Comparison of ENCODE assay signal across 26 cellular contexts in the genomic region with DNA sequence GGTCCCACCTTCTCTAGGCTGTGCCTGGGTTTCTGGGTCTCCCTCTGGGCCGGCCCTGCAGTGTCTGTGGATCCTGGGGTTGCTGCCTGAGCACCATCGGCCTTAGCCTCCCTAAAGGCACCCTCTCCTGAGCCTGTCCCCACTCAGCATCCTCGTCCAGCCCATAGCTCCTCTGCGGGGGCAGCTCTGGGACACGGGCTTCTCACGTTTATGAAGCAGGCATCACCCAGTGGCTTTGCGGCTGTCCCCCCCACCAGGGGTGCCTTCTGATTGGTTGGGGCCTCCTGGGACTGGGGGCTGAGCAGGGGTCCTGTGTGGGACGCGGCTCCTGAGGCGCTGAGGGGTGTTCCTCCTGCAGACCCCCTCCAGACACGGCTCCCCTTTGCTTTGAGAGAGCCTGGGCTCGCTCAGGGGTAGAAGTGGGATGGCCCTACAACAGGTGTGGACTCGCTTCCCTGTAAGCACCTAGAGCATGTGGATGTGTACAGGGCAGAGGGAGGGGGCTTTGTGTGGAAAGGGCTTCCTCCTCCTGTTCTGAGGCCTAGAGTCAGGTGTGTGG. TPM values are rescaled to one million over a fixed set of nuclear protein-coding genes. Genes with fewer than 3 reads are reported as not detected.
DNase-seq lines count a peak whose midpoint lies in the region; ATAC-seq, FAIRE-seq and TF ChIP-seq lines count a peak whose summit lies in the region.
"Had no signal": no experiment of that assay in that cellular context is flagged by ENCODE, and none has a peak within 500 bp of the region (broad histone marks: within the 10 kb centered on the region; RNA-seq: fewer than 3 reads in every experiment).

No MANE protein-coding gene starts in this region.

- H3K9me3 ChIP-seq in HEK293 (ENCODE audit: control insufficient read depth, insufficient read depth, low read depth, low read length) (no peaks in the 10 kb centered on the region), H1 (ENCODE audit: insufficient read depth in 2 of 2, low read depth in 1 of 2, low read length in 1 of 2) (no peaks in the 10 kb centered on the region), spleen (no peaks in the 10 kb centered on the region)
- H3K9me3 ChIP-seq: BE2C, MG63, Peyer's patch had no signal

- no peaks in the 10 kb centered on the region for H3K27me3 ChIP-seq in H1 (replicated peaks in 1 of 4; ENCODE audit: control insufficient read depth in 3 of 4, extremely low read depth in 1 of 4, insufficient read depth in 3 of 4, low read length in 3 of 4)
- H3K27me3 ChIP-seq in spleen (replicated peaks in 1 of 7): no peaks in the 10 kb centered on the region
- H3K27me3 ChIP-seq: BE2C, MG63, Peyer's patch had no signal

- no peak overlapping the region for H3K14ac ChIP-seq in H1 (ENCODE audit: insufficient read length)

- no peak for TF ChIP-seq POLR2A in H1 (IDR thresholded peaks at IDR 0.05; ENCODE audit: control extremely low read depth in 1 of 2, low read depth in 2 of 2, low read length in 2 of 2)
- no peak for TF ChIP-seq POLR2A in spleen (IDR thresholded peaks at IDR 0.05)

- H4K8ac ChIP-seq in H1 (ENCODE audit: extremely low read depth, insufficient read depth, low read length): peak overlapping the region; percentile 51; the same call in 1 of the 2 replicates

- intact Hi-C loops in spleen (cut with DNase I; ENCODE audit: low total_unique reads): no loop called here

- no peak for FAIRE-seq in H1 (lab: Jason Lieb, UNC)
- FAIRE-seq: GM12878, GM19239 had no signal

- H4K91ac ChIP-seq in H1 (replicated peaks; ENCODE audit: insufficient read length, low read length): no peak overlapping the region

- H3K4me3 ChIP-seq in HEK293 (ENCODE audit: low read depth, low read length) (no peak overlapping the region), H1 (ENCODE audit: extremely low read depth in 1 of 4, insufficient read depth in 2 of 4, low read depth in 3 of 4, low read length in 4 of 4) (no peak overlapping the region), spleen (no peak overlapping the region)
- H3K4me3 ChIP-seq: GM12878, GM23248, MG63, Peyer's patch, SK-N-MC had no signal

- H3K9ac ChIP-seq in H1 (replicated peaks in 1 of 4; ENCODE audit: extremely low read depth in 1 of 4, low read depth in 3 of 4, low read length in 3 of 4): no peak overlapping the region; a peak in 1 of 7 replicates
- H3K9ac ChIP-seq: GM23248 had no signal

- TF ChIP-seq CTCF in HEK293 (tag by site-specific recombination; IDR thresholded peaks at IDR 0.05) (no peak), H1 (IDR thresholded peaks at IDR 0.05; ENCODE audit: control extremely low read depth in 1 of 3, insufficient read depth in 1 of 3, low read depth in 1 of 3, low read length in 3 of 3) (no peak), spleen (IDR thresholded peaks at IDR 0.05 in 8 of 11, conservative IDR thresholded peaks at IDR 0.05 in 3 of 11) (no peak)

- no peak overlapping the region for H2BK15ac ChIP-seq in H1 (ENCODE audit: low read length)

- no peaks in the 10 kb centered on the region for H3K36me3 Mint-ChIP-seq in activated naive CD4-positive, alpha-beta T cell treated with anti-CD3 and anti-CD28 coated beads, Interleukin-2, amount 50 U/mL, for 72 hours

- no peak overlapping the region for H2BK12ac ChIP-seq in H1 (ENCODE audit: low read depth, low read length)

- H4K20me1 ChIP-seq in H1 (replicated peaks in 1 of 2; ENCODE audit: control insufficient read depth in 1 of 2, insufficient read depth in 2 of 2, low read length in 2 of 2): peaks cover 14 to 16% of the 10 kb centered on the region in 2 experiments

- H3K36me3 ChIP-seq in HEK293 (ENCODE audit: control insufficient read depth in 2 of 2, insufficient read depth in 1 of 2, low read length in 2 of 2): peaks cover 0 to 56% of the 10 kb centered on the region in 2 experiments; a peak in 2 of 3 replicates
- H3K36me3 ChIP-seq in H1 (ENCODE audit: control insufficient read depth in 2 of 4, insufficient read depth in 4 of 4, low read length in 3 of 4): peaks cover 0 to 23% (median 5%) of the 10 kb centered on the region in 4 experiments; a peak in 5 of 8 replicates
- H3K36me3 ChIP-seq in spleen: peaks cover 3 to 81% (median 30%) of the 10 kb centered on the region in 6 donors

- CTCF ChIA-PET in HEK293 (lab: Yijun Ruan, JAX): no interaction called here
- CTCF ChIA-PET in H1 (lab: Charles Lee; ENCODE audit: partially characterized antibody): interaction anchor here (0.7 to 1.0 kb wide), 4 partner anchors 10 to 801 kb away, joined by 3 to 4 read pairs (median 3); no protein-coding TSS in a partner anchor

- H3K9me3 Mint-ChIP-seq in activated naive CD4-positive, alpha-beta T cell treated with anti-CD3 and anti-CD28 coated beads, Interleukin-2, amount 50 U/mL, for 72 hours: no peaks in the 10 kb centered on the region
- H3K9me3 Mint-ChIP-seq: CD4-positive, alpha-beta memory T cell had no signal

- no peak overlapping the region for H3K56ac ChIP-seq in H1 (replicated peaks; ENCODE audit: insufficient read length, low read depth, low read length)

- H3K79me1 ChIP-seq in H1 (ENCODE audit: low read depth, low read length): peaks cover 13% of the 10 kb centered on the region

- no peak overlapping the region; the same call in 1 of the 2 replicates for H2BK5ac ChIP-seq in H1 (ENCODE audit: low read depth, low read length)

- H2BK20ac ChIP-seq in H1 (ENCODE audit: low read length): no peak overlapping the region

- H3K27ac Mint-ChIP-seq in activated naive CD4-positive, alpha-beta T cell treated with anti-CD3 and anti-CD28 coated beads, Interleukin-2, amount 50 U/mL, for 72 hours: peak overlapping the region; percentile 36 to 74

- TF ChIP-seq RAD21 in H1 (IDR thresholded peaks at IDR 0.05 in 1 of 2, conservative IDR thresholded peaks at IDR 0.05 in 1 of 2; ENCODE audit: low read depth in 2 of 2, low read length in 2 of 2): no peak

- peaks cover 0 to 27% of the 10 kb centered on the region in 2 experiments; a peak in 1 of 4 replicates for H3K79me2 ChIP-seq in H1 (ENCODE audit: control insufficient read depth in 1 of 2, insufficient read depth in 2 of 2, low read length in 2 of 2)

- no peak overlapping the region for H3K4ac ChIP-seq in H1 (replicated peaks; ENCODE audit: insufficient read length, low read depth, low read length)

- no peak overlapping the region for H3K27ac ChIP-seq in HEK293 (ENCODE audit: extremely low read depth, low read depth, low read length)
- H3K27ac ChIP-seq in H1 (ENCODE audit: low read depth, low read length): no peak overlapping the region
- no peak overlapping the region for H3K27ac ChIP-seq in spleen
- H3K27ac ChIP-seq: GM23248, Peyer's patch, SK-N-MC had no signal

- no peak for TF ChIP-seq EP300 in H1 (IDR thresholded peaks at IDR 0.05; ENCODE audit: borderline replicate concordance in 1 of 2, low read depth in 2 of 2, low read length in 2 of 2)

- H3K4me2 ChIP-seq in H1 (ENCODE audit: insufficient read depth in 1 of 2, low read depth in 2 of 2, low read length in 2 of 2): no peak overlapping the region

- no peak overlapping the region for H2AK5ac ChIP-seq in H1 (ENCODE audit: low read depth, low read length)

- no peak for DNase-seq in activated naive CD4-positive, alpha-beta T cell treated with anti-CD3 and anti-CD28 coated beads, Interleukin-2, amount 50 U/mL, for 72 hours (ENCODE audit: low spot score in 2 of 2)
- no peak for DNase-seq in activated naive CD4-positive, alpha-beta T cell treated with anti-CD3 and anti-CD28 coated beads, Interleukin-2, amount 50 U/mL, for 16 hours
- DNase-seq in H1 (ENCODE audit: low read depth in 1 of 2, low spot score in 2 of 2) (no peak), spleen (peak; percentile 71), NCI-H69 (lab: John Stamatoyannopoulos, UW) (no peak)
- DNase-seq in activated CD4-positive, CD25-positive, alpha-beta regulatory T cell treated with anti-CD3 and anti-CD28 coated beads, Interleukin-2, amount 50 U/mL, for 72 hours: no peak
- DNase-seq: CD4-positive, alpha-beta memory T cell; DMS153; EL; GM23248; IMR-90; Kasumi-1; MG63; NCI-H1048; NCI-H146; NCI-H2029 treated with DMSO at 0.1 percent for 48 hours; NCI-H2171; NK-92 treated with Interleukin-12 subunit alpha and Interleukin-12 subunit beta, amount 100 ng/mL, for 24 hours; SHP77 had no signal

- no peak overlapping the region for H3K23ac ChIP-seq in H1 (ENCODE audit: insufficient read length)

- H2AFZ ChIP-seq in H1 (ENCODE audit: low read length): no peak overlapping the region
- H2AFZ ChIP-seq: GM23248 had no signal

- 94% methylated on average over 13 of the region's 13 CpGs; no CpG with 5 or more reads in 1 of the 2 experiments for WGBS in H1 (ENCODE audit: extremely low coverage in 1 of 2, insufficient coverage in 1 of 2, insufficient read length in 1 of 2, insufficient replicate concordance in 2 of 2, low coverage in 1 of 2, low lambda C conversion rate in 2 of 2, missing lambda C conversion rate in 1 of 2), 2 experiments
- 87 to 94% (median 92%) methylated on average over 8 to 13 of the region's 13 CpGs for WGBS in spleen, 5 donors

- H3K4me1 ChIP-seq in HEK293 (ENCODE audit: control insufficient read depth, insufficient read depth, low read length) (no peaks in the 10 kb centered on the region), H1 (replicated peaks in 1 of 4; ENCODE audit: control insufficient read depth in 3 of 4, insufficient read depth in 4 of 4, low read length in 3 of 4) (peaks cover 0 to 2% (median 0%) of the 10 kb centered on the region in 4 experiments; a peak in 2 of 7 replicates), spleen (peaks cover 4 to 59% (median 41%) of the 10 kb centered on the region in 6 donors)
- H3K4me1 ChIP-seq: BE2C had no signal

- H4K5ac ChIP-seq in H1 (ENCODE audit: insufficient read length, low read depth, low read length): no peak overlapping the region

- POLR2A ChIA-PET in HEK293 (lab: Yijun Ruan, JAX) (no interaction called here), H1 (lab: Charles Lee; ENCODE audit: partially characterized antibody) (interaction anchor here (0.9 to 6.5 kb wide), 5 partner anchors 9 to 51 kb away, joined by 3 to 27 read pairs (median 3); a partner anchor contains a TSS)

- ATAC-seq in activated naive CD4-positive, alpha-beta T cell treated with anti-CD3 and anti-CD28 coated beads, Interleukin-2, amount 50 U/mL, for 72 hours: no peak
- ATAC-seq in HG02610 (IDR thresholded peaks at IDR 0.05; ENCODE audit: unreplicated experiment): no peak
- ATAC-seq: GM12878 had no signal

- no peak overlapping the region for H3K18ac ChIP-seq in H1 (ENCODE audit: extremely low read depth, low read length)

- H3K23me2 ChIP-seq in H1 (ENCODE audit: low read depth, low read length): no peaks in the 10 kb centered on the region

- no peak overlapping the region for H2BK120ac ChIP-seq in H1 (replicated peaks; ENCODE audit: low read depth, low read length)

RNA-seq across cellular contexts. Expression of a gene that starts 10.7 kb away (rescaled TPM):
- 10 to 100 TPM; 17.1 to 33.9 TPM for total RNA-seq in activated naive CD4-positive, alpha-beta T cell treated with anti-CD3 and anti-CD28 coated beads, Interleukin-2, amount 50 U/mL, for 72 hours
- total RNA-seq in H1 (2021; fragmentation: NEBNext Ultra II Directional; extraction: Animal tissue kit (Norgen Biotek cat#: 25700)): 44.1 and 48.5 TPM in 2 replicates
- polyA plus RNA-seq in H1 (2011; rRNA removed) (13.0 and 26.4 TPM in 2 replicates), spleen (10 to 100 TPM in 2 of 3 donors, 1 to 10 TPM in 1; 9.9 to 35.1 (median 25.3) TPM)
- polyA plus RNA-seq in H1 (2011; cell fraction: cytosol; rRNA removed): 11.9 TPM
- 127 TPM for polyA plus RNA-seq in H1 (2011; cell fraction: nucleus; rRNA removed)
- 26.7 to 43.8 TPM (median 39.0 TPM) in 4 replicates for polyA plus RNA-seq in H1 (2012, experiment 1 of 2)
- 26.9 TPM for polyA plus RNA-seq in H1 (2012, experiment 2 of 2)
- polyA plus RNA-seq in H1 (2013, experiment 1 of 2): 23.4 TPM
- 23.0 TPM for polyA plus RNA-seq in H1 (2013, experiment 2 of 2)
- polyA minus RNA-seq in H1 (2011; rRNA and poly(A)+ RNA removed): 12.9 and 16.5 TPM in 2 replicates
- polyA minus RNA-seq in H1 (2011; cell fraction: cytosol; rRNA and poly(A)+ RNA removed): 29.4 TPM
- 42.7 TPM for polyA minus RNA-seq in H1 (2011; cell fraction: nucleus; rRNA and poly(A)+ RNA removed)
- 10 to 100 TPM; 30.2 to 60.7 (median 55.0) TPM for total RNA-seq in spleen

RNA-seq across cellular contexts. Expression of a gene that starts 23.9 kb away (rescaled TPM):
- total RNA-seq in activated naive CD4-positive, alpha-beta T cell treated with anti-CD3 and anti-CD28 coated beads, Interleukin-2, amount 50 U/mL, for 72 hours: 10 to 100 TPM; 16.6 to 49.9 TPM
- total RNA-seq in H1 (2021; fragmentation: NEBNext Ultra II Directional; extraction: Animal tissue kit (Norgen Biotek cat#: 25700)): 81.2 and 82.5 TPM in 2 replicates
- polyA plus RNA-seq in H1 (2011; rRNA removed) (48.1 and 65.7 TPM in 2 replicates), spleen (10 to 100 TPM; 30.0 to 46.5 (median 41.3) TPM)
- 74.1 TPM for polyA plus RNA-seq in H1 (2011; cell fraction: cytosol; rRNA removed)
- 85.2 TPM for polyA plus RNA-seq in H1 (2011; cell fraction: nucleus; rRNA removed)
- 57.7 to 80.3 TPM (median 73.5 TPM) in 4 replicates for polyA plus RNA-seq in H1 (2012, experiment 1 of 2)
- polyA plus RNA-seq in H1 (2012, experiment 2 of 2): 51.6 TPM
- 42.1 TPM for polyA plus RNA-seq in H1 (2013, experiment 1 of 2)
- polyA plus RNA-seq in H1 (2013, experiment 2 of 2): 42.7 TPM
- polyA minus RNA-seq in H1 (2011; rRNA and poly(A)+ RNA removed): 28.4 and 37.6 TPM in 2 replicates
- 50.9 TPM for polyA minus RNA-seq in H1 (2011; cell fraction: cytosol; rRNA and poly(A)+ RNA removed)
- polyA minus RNA-seq in H1 (2011; cell fraction: nucleus; rRNA and poly(A)+ RNA removed): 40.6 TPM
- 10 to 100 TPM; 16.0 to 42.7 (median 23.3) TPM for total RNA-seq in spleen

RNA-seq across cellular contexts. Expression of a gene that starts 44.6 kb away (rescaled TPM):
- total RNA-seq in activated naive CD4-positive, alpha-beta T cell treated with anti-CD3 and anti-CD28 coated beads, Interleukin-2, amount 50 U/mL, for 72 hours: 10 to 100 TPM; 55.6 to 57.4 TPM
- 69.6 and 69.7 TPM in 2 replicates for total RNA-seq in H1 (2021; fragmentation: NEBNext Ultra II Directional; extraction: Animal tissue kit (Norgen Biotek cat#: 25700))
- polyA plus RNA-seq in H1 (2011; rRNA removed) (13.1 and 16.2 TPM in 2 replicates), spleen (10 to 100 TPM; 11.8 to 20.8 (median 17.5) TPM)
- polyA plus RNA-seq in H1 (2011; cell fraction: cytosol; rRNA removed): 9.9 TPM
- polyA plus RNA-seq in H1 (2011; cell fraction: nucleus; rRNA removed): 43.9 TPM
- polyA plus RNA-seq in H1 (2012, experiment 1 of 2): 41.3 to 47.5 TPM (median 44.4 TPM) in 4 replicates
- 14.9 TPM for polyA plus RNA-seq in H1 (2012, experiment 2 of 2)
- 29.6 TPM for polyA plus RNA-seq in H1 (2013, experiment 1 of 2)
- polyA plus RNA-seq in H1 (2013, experiment 2 of 2): 24.5 TPM
- polyA minus RNA-seq in H1 (2011; rRNA and poly(A)+ RNA removed): 22.0 and 23.0 TPM in 2 replicates
- 27.4 TPM for polyA minus RNA-seq in H1 (2011; cell fraction: cytosol; rRNA and poly(A)+ RNA removed)
- 33.5 TPM for polyA minus RNA-seq in H1 (2011; cell fraction: nucleus; rRNA and poly(A)+ RNA removed)
- 10 to 100 TPM; 41.1 to 70.2 (median 48.3) TPM for total RNA-seq in spleen
